ENCODE assay signal across 1 cellular context in the genomic region with DNA sequence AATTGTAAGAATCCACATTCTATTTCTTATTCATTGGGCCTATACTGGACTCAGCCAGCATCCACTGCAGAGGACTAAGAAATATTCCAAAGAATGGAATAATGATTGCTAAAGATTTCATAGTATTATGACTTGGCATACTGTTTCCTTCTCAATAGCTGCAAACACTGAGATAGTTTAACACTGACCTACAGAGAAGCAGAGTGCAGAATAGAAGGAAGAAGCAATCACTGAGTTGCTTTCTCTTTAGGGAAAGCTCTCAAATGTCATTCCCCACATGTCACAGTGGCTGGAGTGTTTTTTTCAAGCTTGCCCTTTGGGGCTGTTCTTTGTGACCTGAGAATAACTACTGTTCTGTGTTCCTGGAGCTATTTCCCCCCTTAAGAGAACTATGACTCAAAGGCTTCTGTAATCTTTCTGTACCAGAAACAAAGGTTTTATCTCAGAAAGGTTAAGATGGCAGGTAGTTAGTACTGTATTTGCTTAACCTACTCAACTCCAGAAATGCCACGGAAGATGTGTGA.
TF ChIP-seq lines count a peak whose summit lies in the region.

No MANE protein-coding gene starts in this region.

TF ChIP-seq in endothelial cell of umbilical vein, 7 proteins besides CTCF, POLR2A, EP300 and RAD21:
- TF ChIP-seq GATA2 (IDR thresholded peaks at IDR 0.05; ENCODE audit: insufficient read depth, insufficient read length, low read depth, low read length): peak; percentile 48
- no peak for TF ChIP-seq JUN (IDR thresholded peaks at IDR 0.05; ENCODE audit: borderline replicate concordance, insufficient read depth, insufficient read length, low read depth)
